Comparison of ENCODE assay signal across 13 cellular contexts in the genomic region with DNA sequence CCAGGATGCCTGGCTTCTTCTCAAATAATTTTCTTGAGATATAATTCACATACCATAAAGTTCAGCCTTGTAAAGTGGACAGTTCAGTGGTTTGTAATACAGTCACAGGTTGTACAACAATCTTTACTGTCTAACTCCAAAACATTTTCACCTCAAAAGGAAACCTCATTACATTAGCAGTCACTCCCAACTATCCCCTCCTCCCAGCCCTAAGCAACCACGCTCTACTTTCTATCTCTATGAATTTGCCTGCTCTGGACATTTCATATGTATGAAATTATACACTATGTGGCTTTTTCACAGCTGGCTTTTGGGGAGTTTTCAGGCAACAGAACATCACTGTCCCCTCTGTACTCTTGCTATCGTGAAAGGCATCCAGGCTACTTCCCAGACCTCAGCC. TPM values are rescaled to one million over a fixed set of nuclear protein-coding genes. Genes with fewer than 3 reads are reported as not detected.
A peak's percentile ranks its signal among the peaks of the same experiment; 100 is the strongest.
DNase-seq lines count a peak whose midpoint lies in the region; ATAC-seq and TF ChIP-seq lines count a peak whose summit lies in the region.
"Had no signal": no experiment of that assay in that cellular context is flagged by ENCODE, and none has a peak within 500 bp of the region (broad histone marks: within the 10 kb centered on the region; RNA-seq: fewer than 3 reads in every experiment).

No MANE protein-coding gene starts in this region.

- no peaks in the 10 kb centered on the region for H3K4me1 ChIP-seq in tibial nerve
- H3K4me1 ChIP-seq in H9 (ENCODE audit: insufficient read depth, low read length): no peaks in the 10 kb centered on the region

- H3K56ac ChIP-seq in H9 (ENCODE audit: insufficient read length, low read depth, low read length): no peak overlapping the region

- intact Hi-C loops in activated T-helper 2 cell treated with anti-CD3 and anti-CD28 coated beads, Interferon-gamma antibody, Interleukin-2, Interleukin-4, amounts not matched to agents 10 μg/mL and 5 μg/mL and 100 μg/mL, durations not matched to agents 14 hours and 24 hours and 36 hours (cut with micrococcal nuclease): no loop called here
- intact Hi-C loops in Right ventricle myocardium superior (cut with DNase I): no loop called here

- no peak overlapping the region for H3K4ac ChIP-seq in H9 (ENCODE audit: low read depth, low read length)

- DNase-seq in stimulated activated naive CD8-positive, alpha-beta T cell treated with anti-CD3 and anti-CD28 coated beads, Interleukin-15, Interleukin-2, amounts not matched to agents 100 U/mL and 50 U/mL, for 24 hours: no peak
- DNase-seq in activated T-helper 2 cell treated with anti-CD3 and anti-CD28 coated beads, Interferon-gamma antibody, Interleukin-2, Interleukin-4, amounts not matched to agents 10 μg/mL and 5 μg/mL and 100 μg/mL, durations not matched to agents 14 hours and 24 hours and 36 hours (ENCODE audit: low spot score): no peak
- no peak for DNase-seq in NCI-H2171 treated with DMSO at 0.1 percent for 48 hours (lab: John Stamatoyannopoulos, UW)
- DNase-seq in tibial nerve (ENCODE audit: low spot score in 2 of 2): no peak
- DNase-seq in H9: no peak
- DNase-seq in Right ventricle myocardium superior: no peak
- DNase-seq: activated gamma-delta T cell treated with Interleukin-2 at 50 U/mL for 16 hours, GOT3 had no signal

- no peak overlapping the region for H4K5ac ChIP-seq in H9 (ENCODE audit: insufficient read length, low read depth, low read length)

- WGBS in tibial nerve, 2 donors: 56 to 74% methylated on average over 2 of the region's 2 CpGs
- WGBS in H9 (ENCODE audit: extremely low coverage, insufficient read length, low lambda C conversion rate): no CpG with 5 or more reads among the region's 2 CpGs

- no peak overlapping the region for H3K14ac ChIP-seq in H9 (ENCODE audit: insufficient read depth, low read length)

- no peak overlapping the region for H2BK12ac ChIP-seq in H9 (ENCODE audit: insufficient read length, low read depth, low read length)

- TF ChIP-seq EP300 in tibial nerve (IDR thresholded peaks at IDR 0.05): no peak

- H2AFZ ChIP-seq in H9 (ENCODE audit: low read length): no peak overlapping the region

- H3K23ac ChIP-seq in H9 (ENCODE audit: insufficient read length, low read depth, low read length): no peak overlapping the region

- H3K27me3 ChIP-seq in tibial nerve (no peaks in the 10 kb centered on the region), H9 (ENCODE audit: insufficient read depth, low read length) (no peaks in the 10 kb centered on the region)

- no peaks in the 10 kb centered on the region for H3K27me3 Mint-ChIP-seq in stimulated activated naive CD8-positive, alpha-beta T cell treated with anti-CD3 and anti-CD28 coated beads, Interleukin-15, Interleukin-2, amounts not matched to agents 100 ng/mL and 50 ng/mL, for 24 hours
- peaks cover 3% of the 10 kb centered on the region for H3K27me3 Mint-ChIP-seq in activated T-helper 2 cell treated with anti-CD3 and anti-CD28 coated beads, Interferon-gamma antibody, Interleukin-2, Interleukin-4, amounts not matched to agents 10 μg/mL and 5 μg/mL and 100 μg/mL, durations not matched to agents 14 hours and 24 hours and 36 hours (ENCODE audit: low read depth)
- peaks cover 2% of the 10 kb centered on the region; the same call in 1 of the 2 replicates for H3K27me3 Mint-ChIP-seq in H9 (ENCODE audit: low read depth)

- no peak for TF ChIP-seq CTCF in tibial nerve (IDR thresholded peaks at IDR 0.05)
- no peak for TF ChIP-seq CTCF in H9 (conservative IDR thresholded peaks at IDR 0.05)

- H2AK5ac ChIP-seq in H9 (ENCODE audit: insufficient read length, low read length): no peak overlapping the region

- no peak overlapping the region for H3T11ph ChIP-seq in H9 (ENCODE audit: low read length)

- no peak overlapping the region for H4K91ac ChIP-seq in H9 (ENCODE audit: insufficient read length, low read depth, low read length)

- H3K9me3 ChIP-seq in tibial nerve (no peaks in the 10 kb centered on the region), H9 (ENCODE audit: control insufficient read depth, low read depth, low read length) (no peaks in the 10 kb centered on the region)

- no peaks in the 10 kb centered on the region for H4K20me1 ChIP-seq in H9 (ENCODE audit: control insufficient read depth, insufficient read depth, insufficient read length)

- H3K79me2 ChIP-seq in H9 (ENCODE audit: insufficient read depth, low read length): no peaks in the 10 kb centered on the region

- H3K36me3 Mint-ChIP-seq in stimulated activated naive CD8-positive, alpha-beta T cell treated with anti-CD3 and anti-CD28 coated beads, Interleukin-15, Interleukin-2, amounts not matched to agents 100 ng/mL and 50 ng/mL, for 24 hours (ENCODE audit: low read depth): no peaks in the 10 kb centered on the region
- no peaks in the 10 kb centered on the region for H3K36me3 Mint-ChIP-seq in activated T-helper 2 cell treated with anti-CD3 and anti-CD28 coated beads, Interferon-gamma antibody, Interleukin-2, Interleukin-4, amounts not matched to agents 10 μg/mL and 5 μg/mL and 100 μg/mL, durations not matched to agents 14 hours and 24 hours and 36 hours (ENCODE audit: low read depth)
- H3K36me3 Mint-ChIP-seq in H9 (ENCODE audit: insufficient read depth in 1 of 3, low read depth in 3 of 3): no peaks in the 10 kb centered on the region

- H3K27ac ChIP-seq in tibial nerve: no peak overlapping the region
- no peak overlapping the region for H3K27ac ChIP-seq in H9 (ENCODE audit: insufficient read length, low read depth, low read length)
- H3K27ac ChIP-seq: epithelial cell of prostate had no signal

- H3K9ac ChIP-seq in H9 (ENCODE audit: extremely low read depth, insufficient read length, low read length): no peak overlapping the region

- no peak overlapping the region for H2BK20ac ChIP-seq in H9 (ENCODE audit: low read depth, low read length, poor library complexity, severe bottlenecking)

- no peak overlapping the region for H2BK5ac ChIP-seq in H9 (ENCODE audit: insufficient read length, low read length)

- no peaks in the 10 kb centered on the region for H3K36me3 ChIP-seq in tibial nerve

- no peak overlapping the region for H2BK120ac ChIP-seq in H9 (ENCODE audit: low read depth, low read length, poor library complexity, severe bottlenecking)

- H3K4me1 Mint-ChIP-seq in stimulated activated naive CD8-positive, alpha-beta T cell treated with anti-CD3 and anti-CD28 coated beads, Interleukin-15, Interleukin-2, amounts not matched to agents 100 ng/mL and 50 ng/mL, for 24 hours (ENCODE audit: low read depth): peaks cover 55% of the 10 kb centered on the region
- peaks cover 49% of the 10 kb centered on the region for H3K4me1 Mint-ChIP-seq in activated T-helper 2 cell treated with anti-CD3 and anti-CD28 coated beads, Interferon-gamma antibody, Interleukin-2, Interleukin-4, amounts not matched to agents 10 μg/mL and 5 μg/mL and 100 μg/mL, durations not matched to agents 14 hours and 24 hours and 36 hours (ENCODE audit: low read depth)
- no peaks in the 10 kb centered on the region for H3K4me1 Mint-ChIP-seq in H9

- peak overlapping the region; percentile 42 for H3K4me3 Mint-ChIP-seq in stimulated activated naive CD8-positive, alpha-beta T cell treated with anti-CD3 and anti-CD28 coated beads, Interleukin-15, Interleukin-2, amounts not matched to agents 100 ng/mL and 50 ng/mL, for 24 hours
- no peak overlapping the region for H3K4me3 Mint-ChIP-seq in activated T-helper 2 cell treated with anti-CD3 and anti-CD28 coated beads, Interferon-gamma antibody, Interleukin-2, Interleukin-4, amounts not matched to agents 10 μg/mL and 5 μg/mL and 100 μg/mL, durations not matched to agents 14 hours and 24 hours and 36 hours (ENCODE audit: low read depth)
- H3K4me3 Mint-ChIP-seq in H9: no peak overlapping the region

- TF ChIP-seq POLR2A in tibial nerve (IDR thresholded peaks at IDR 0.05): no peak

- H4K8ac ChIP-seq in H9 (replicated peaks; ENCODE audit: insufficient read length, low read depth, low read length): no peak overlapping the region

- no peaks in the 10 kb centered on the region for H3K23me2 ChIP-seq in H9 (ENCODE audit: insufficient read length, low read depth, low read length, poor library complexity, severe bottlenecking)

- ATAC-seq in stimulated activated naive CD8-positive, alpha-beta T cell treated with anti-CD3 and anti-CD28 coated beads, Interleukin-15, Interleukin-2, amounts not matched to agents 100 U/mL and 50 U/mL, for 24 hours: no peak
- ATAC-seq in HG03066 (IDR thresholded peaks at IDR 0.05; ENCODE audit: low read depth, unreplicated experiment) (peak; percentile 9), Right ventricle myocardium superior (ENCODE audit: poor library complexity) (no peak)

- H3K4me3 ChIP-seq in tibial nerve: no peak overlapping the region

- H3K27ac Mint-ChIP-seq in stimulated activated naive CD8-positive, alpha-beta T cell treated with anti-CD3 and anti-CD28 coated beads, Interleukin-15, Interleukin-2, amounts not matched to agents 100 ng/mL and 50 ng/mL, for 24 hours: peak overlapping the region; percentile 84
- peak overlapping the region; percentile 83 for H3K27ac Mint-ChIP-seq in activated T-helper 2 cell treated with anti-CD3 and anti-CD28 coated beads, Interferon-gamma antibody, Interleukin-2, Interleukin-4, amounts not matched to agents 10 μg/mL and 5 μg/mL and 100 μg/mL, durations not matched to agents 14 hours and 24 hours and 36 hours
- no peak overlapping the region for H3K27ac Mint-ChIP-seq in H9
- H3K27ac Mint-ChIP-seq: progenitor cell of endocrine pancreas had no signal

- no peaks in the 10 kb centered on the region for H3K9me3 Mint-ChIP-seq in stimulated activated naive CD8-positive, alpha-beta T cell treated with anti-CD3 and anti-CD28 coated beads, Interleukin-15, Interleukin-2, amounts not matched to agents 100 ng/mL and 50 ng/mL, for 24 hours
- no peaks in the 10 kb centered on the region for H3K9me3 Mint-ChIP-seq in activated T-helper 2 cell treated with anti-CD3 and anti-CD28 coated beads, Interferon-gamma antibody, Interleukin-2, Interleukin-4, amounts not matched to agents 10 μg/mL and 5 μg/mL and 100 μg/mL, durations not matched to agents 14 hours and 24 hours and 36 hours
- H3K9me3 Mint-ChIP-seq in H9: no peaks in the 10 kb centered on the region

- no peak overlapping the region for H2BK15ac ChIP-seq in H9 (ENCODE audit: low read depth, low read length)

- H3K4me2 ChIP-seq in H9 (ENCODE audit: insufficient read depth, insufficient read length, low read length): no peak overlapping the region

- no peaks in the 10 kb centered on the region for H3K79me1 ChIP-seq in H9 (ENCODE audit: insufficient read depth, low read depth, low read length, poor library complexity, severe bottlenecking)

- H3K18ac ChIP-seq in H9 (ENCODE audit: insufficient read length, low read depth, low read length): no peak overlapping the region

RNA-seq across cellular contexts. Expression of gene TGM5, which starts 17.5 kb away (rescaled TPM):
- total RNA-seq in activated T-helper 2 cell treated with anti-CD3 and anti-CD28 coated beads, Interferon-gamma antibody, Interleukin-2, Interleukin-4, amounts not matched to agents 10 μg/mL and 5 μg/mL and 100 μg/mL, durations not matched to agents 14 hours and 24 hours and 36 hours: 0.09 and 0.21 TPM in 2 replicates
- total RNA-seq in tibial nerve: not detected
- not detected in 2 replicates for total RNA-seq in H9 (2021)
- total RNA-seq in Right ventricle myocardium superior: not detected
- total RNA-seq: cardiac septum, progenitor cell of endocrine pancreas had no signal

RNA-seq across cellular contexts. Expression of gene EPB42, which starts 28.4 kb away (rescaled TPM):
- total RNA-seq in activated T-helper 2 cell treated with anti-CD3 and anti-CD28 coated beads, Interferon-gamma antibody, Interleukin-2, Interleukin-4, amounts not matched to agents 10 μg/mL and 5 μg/mL and 100 μg/mL, durations not matched to agents 14 hours and 24 hours and 36 hours: not detected in 2 replicates
- total RNA-seq in tibial nerve (under 1 TPM in 2 of 4 donors, not detected in 2; 0.30 to 0.44 TPM), H9 (2021) (not detected in 2 replicates), Right ventricle myocardium superior (0.24 TPM)
- total RNA-seq: progenitor cell of endocrine pancreas had no signal

RNA-seq across cellular contexts. Expression of gene TGM7, which starts 52.8 kb away (rescaled TPM):
- not detected in 2 replicates for total RNA-seq in activated T-helper 2 cell treated with anti-CD3 and anti-CD28 coated beads, Interferon-gamma antibody, Interleukin-2, Interleukin-4, amounts not matched to agents 10 μg/mL and 5 μg/mL and 100 μg/mL, durations not matched to agents 14 hours and 24 hours and 36 hours
- total RNA-seq in tibial nerve (not detected), H9 (2021) (not detected in 2 replicates), Right ventricle myocardium superior (not detected)
- total RNA-seq: cardiac septum, progenitor cell of endocrine pancreas had no signal

Comparison
In these comparisons a context has a peak if more than half of its experiments do, and no peak if none do; other contexts are left out.
1. H3K27ac Mint-ChIP-seq: peak in stimulated activated naive CD8-positive, alpha-beta T cell treated with anti-CD3 and anti-CD28 coated beads, Interleukin-15, Interleukin-2, amounts not matched to agents 100 ng/mL and 50 ng/mL, for 24 hours (single experiment) and activated T-helper 2 cell treated with anti-CD3 and anti-CD28 coated beads, Interferon-gamma antibody, Interleukin-2, Interleukin-4, amounts not matched to agents 10 μg/mL and 5 μg/mL and 100 μg/mL, durations not matched to agents 14 hours and 24 hours and 36 hours (single experiment); none in H9 (0 of 3).